28 cellular contexts compared by ENCODE assay signal in the genomic region with DNA sequence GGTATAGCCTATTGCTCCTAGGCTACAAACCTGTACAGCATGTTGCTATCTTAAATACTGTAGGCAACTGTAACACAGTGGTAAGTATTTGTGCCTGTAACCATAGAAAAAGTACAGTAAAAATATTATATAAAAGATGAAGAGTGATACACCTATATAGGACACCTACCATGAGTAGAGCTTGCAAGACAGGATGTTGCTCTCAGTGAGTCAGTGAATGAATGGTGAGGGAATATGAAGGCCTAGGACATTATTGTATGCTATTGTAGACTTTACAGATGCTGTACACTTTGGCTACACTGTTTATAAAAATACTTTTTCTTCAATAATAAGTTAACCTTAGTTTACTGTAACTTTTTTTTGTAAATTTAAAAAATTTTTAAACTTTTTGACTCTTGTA.
"Had no signal": no experiment of that assay in that cellular context is flagged by ENCODE, and none has a peak within 500 bp of the region (broad histone marks: within the 10 kb centered on the region; RNA-seq: fewer than 3 reads in every experiment).

No MANE protein-coding gene starts in this region.

- FAIRE-seq: RCC 7860 had no signal

- H3K36me3 ChIP-seq: MG63 had no signal

- H3K27me3 ChIP-seq: MG63 had no signal

- ATAC-seq: activated CD8-positive, alpha-beta memory T cell treated with anti-CD3 and anti-CD28 coated beads, Interleukin-2, amount 10 ng/mL, durations not matched to agents 7 days and 5 days; activated naive CD8-positive, alpha-beta T cell treated with anti-CD3 and anti-CD28 coated beads, Interleukin-2, amount 50 U/mL, for 24 hours had no signal

- H3K27ac ChIP-seq: PC-9, RWPE1, VCaP had no signal

- H3K4me2 ChIP-seq: PC-9 had no signal

- H3K9me3 ChIP-seq: MG63 had no signal

- H2AFZ ChIP-seq: PC-9 had no signal

- DNase-seq: activated B cell treated with CpG ODN at 0.5 μM for 24 hours; activated CD4-positive, alpha-beta memory T cell treated with anti-CD3 and anti-CD28 coated beads, Interleukin-2, amount 10 ng/mL, durations not matched to agents 7 days and 5 days; activated CD4-positive, alpha-beta T cell treated with anti-CD3 and anti-CD28 coated beads for 1 hour; activated CD4-positive, alpha-beta T cell treated with anti-CD3 and anti-CD28 coated beads for 48 hours; activated CD8-positive, alpha-beta memory T cell treated with anti-CD3 and anti-CD28 coated beads for 24 hours; activated CD8-positive, alpha-beta memory T cell treated with anti-CD3 and anti-CD28 coated beads, Interleukin-2, amount 10 ng/mL, durations not matched to agents 7 days and 5 days; activated CD8-positive, alpha-beta memory T cell treated with anti-CD3 and anti-CD28 coated beads, Interleukin-2, amount 50 U/mL, for 48 hours; activated effector memory CD4-positive, alpha-beta T cell treated with Interleukin-2 at 50 U/mL for 16 hours; activated naive CD4-positive, alpha-beta T cell treated with anti-CD3 and anti-CD28 coated beads, Interleukin-2, amount 10 ng/mL, durations not matched to agents 7 days and 5 days; activated naive CD8-positive, alpha-beta T cell treated with anti-CD3 and anti-CD28 coated beads, Interleukin-2, amount 50 U/mL, for 24 hours; activated T-cell treated with anti-CD3 and anti-CD28 coated beads, Interleukin-2, amount 50 U/mL, for 48 hours; anterior cingulate cortex; central memory CD4-positive, alpha-beta T cell; Kasumi-1; KG1; MG63; NCI-H1436 treated with DMSO at 0.1 percent for 48 hours; NCI-H1694 treated with DMSO at 0.1 percent for 48 hours; NK-92 treated with Interleukin-12 subunit alpha and Interleukin-12 subunit beta, amount 100 ng/mL, for 24 hours; PC-9; Right ventricle myocardium superior; SW 1271; T-helper 1 cell; T-helper 2 cell; T-helper 9 cell had no signal

- H3K4me3 ChIP-seq: MG63, PC-9 had no signal
